In genomic region chr21:39311164-39311563, GRCh38 we compare ENCODE assay signal across 24 cellular contexts. TPM values are rescaled to one million over a fixed set of nuclear protein-coding genes. Genes with fewer than 3 reads are reported as not detected.
DNase-seq lines count a peak whose midpoint lies in the region; ATAC-seq and TF ChIP-seq lines count a peak whose summit lies in the region.
"Had no signal": no experiment of that assay in that cellular context is flagged by ENCODE, and none has a peak within 500 bp of the region (broad histone marks: within the 10 kb centered on the region; RNA-seq: fewer than 3 reads in every experiment).

No MANE protein-coding gene starts in this region.

- no peaks in the 10 kb centered on the region for H3K9me2 ChIP-seq in SK-N-SH
- no peaks in the 10 kb centered on the region for H3K9me2 ChIP-seq in DOHH2 (replicated peaks; ENCODE audit: control insufficient read depth, low read length)
- H3K9me2 ChIP-seq in neural cell (ENCODE audit: insufficient read depth, low read length), result no peaks in the 10 kb centered on the region

- H4K20me1 ChIP-seq in SK-N-SH (ENCODE audit: insufficient read depth) (peaks cover 38% of the 10 kb centered on the region), DOHH2 (ENCODE audit: control insufficient read depth, insufficient read depth, low read depth, low read length) (peaks cover 17% of the 10 kb centered on the region), neural cell (ENCODE audit: insufficient read depth) (peaks cover 6% of the 10 kb centered on the region)

- H2AFZ ChIP-seq in SK-N-SH (ENCODE audit: low read depth), result no peak overlapping the region
- no peak overlapping the region for H2AFZ ChIP-seq in neural cell (ENCODE audit: low read depth, low read length)

- H3K9ac ChIP-seq in SK-N-SH (no peak overlapping the region), neural cell (ENCODE audit: low read length) (no peak overlapping the region)

- H3K27me3 ChIP-seq in SK-N-SH (ENCODE audit: insufficient read depth) (no peaks in the 10 kb centered on the region), DOHH2 (ENCODE audit: control insufficient read depth, low read length) (no peaks in the 10 kb centered on the region), neural cell (ENCODE audit: insufficient read depth, low read depth, low read length) (no peaks in the 10 kb centered on the region)
- H3K27me3 ChIP-seq: ascending aorta, esophagus squamous epithelium, upper lobe of right lung had no signal

- H3K27ac ChIP-seq in SK-N-SH (ENCODE audit: low read depth in 2 of 2, low read length in 1 of 2), result peak overlapping the region in 1 of 2 experiments; percentile 22; a peak in 1 of 4 replicates
- no peak overlapping the region for H3K27ac ChIP-seq in DOHH2 (ENCODE audit: low read depth, low read length)
- peak overlapping the region; percentile 99 for H3K27ac ChIP-seq in VCaP
- no peak overlapping the region for H3K27ac ChIP-seq in neural cell (ENCODE audit: low read length)
- H3K27ac ChIP-seq: HL-60, upper lobe of right lung had no signal

- POLR2A ChIA-PET in SK-N-SH (lab: Yijun Ruan, JAX), result no interaction called here

- H3K4me1 ChIP-seq in SK-N-SH (ENCODE audit: control insufficient read depth in 1 of 2, insufficient read depth in 2 of 2, low read depth in 1 of 2, low read length in 1 of 2), result peaks cover 5 to 12% of the 10 kb centered on the region in 2 experiments; a peak in 3 of 4 replicates
- H3K4me1 ChIP-seq in DOHH2 (ENCODE audit: control insufficient read depth, low read length), result peaks cover 65% of the 10 kb centered on the region

- CTCF ChIA-PET in SK-N-SH (lab: Yijun Ruan, JAX), result no interaction called here

- 87% methylated on average over 7 of the region's 7 CpGs for WGBS in SK-N-SH (ENCODE audit: low lambda C conversion rate)

- ATAC-seq in SK-N-SH treated with all-trans-retinoic acid at 6 μM for 48 hours, result no peak
- no peak for ATAC-seq in GM21390 (IDR thresholded peaks at IDR 0.05; ENCODE audit: unreplicated experiment)
- no peak for ATAC-seq in left lobe of liver
- ATAC-seq: left cardiac atrium, Right ventricle myocardium inferior, upper lobe of right lung had no signal

- H3F3A ChIP-seq in SK-N-SH (replicated peaks; ENCODE audit: insufficient read depth) (peaks cover 10% of the 10 kb centered on the region), DOHH2 (ENCODE audit: control insufficient read depth, insufficient read depth) (peaks cover 19% of the 10 kb centered on the region), neural cell (ENCODE audit: insufficient read depth, low read length, poor library complexity, severe bottlenecking) (no peaks in the 10 kb centered on the region)

- H3K79me2 ChIP-seq in SK-N-SH (ENCODE audit: insufficient read depth), result peaks cover 72% of the 10 kb centered on the region
- peaks cover 82% of the 10 kb centered on the region for H3K79me2 ChIP-seq in DOHH2 (ENCODE audit: control insufficient read depth, low read length)
- peaks cover 49% of the 10 kb centered on the region for H3K79me2 ChIP-seq in neural cell (replicated peaks; ENCODE audit: insufficient read depth, low read length)

- TF ChIP-seq RAD21 in SK-N-SH (IDR thresholded peaks at IDR 0.05; ENCODE audit: low read length) (no peak), neural cell (conservative IDR thresholded peaks at IDR 0.05) (no peak)

- H3K4me2 ChIP-seq in SK-N-SH (peak overlapping the region; percentile 62; the same call in 1 of the 2 replicates), DOHH2 (ENCODE audit: low read length) (peak overlapping the region; percentile 97), neural cell (ENCODE audit: low read length) (no peak overlapping the region)

- no peak for TF ChIP-seq EP300 in SK-N-SH (IDR thresholded peaks at IDR 0.05; ENCODE audit: borderline replicate concordance in 1 of 2, low read depth in 1 of 2, low read length in 1 of 2)
- no peak for TF ChIP-seq EP300 in neural cell (conservative IDR thresholded peaks at IDR 0.05; ENCODE audit: poor library complexity, severe bottlenecking)

- TF ChIP-seq CTCF in SK-N-SH (IDR thresholded peaks at IDR 0.05) (no peak), DOHH2 (IDR thresholded peaks at IDR 0.05; ENCODE audit: low read depth, low read length, poor library complexity, severe bottlenecking) (no peak), VCaP (conservative IDR thresholded peaks at IDR 0.05) (no peak), neural cell (IDR thresholded peaks at IDR 0.05; ENCODE audit: poor library complexity, severe bottlenecking) (no peak)

- DNase-seq in SK-N-SH (no peak), NCI-H2081 treated with DMSO at 0.1 percent for 48 hours (lab: John Stamatoyannopoulos, UW) (no peak), left lobe of liver (ENCODE audit: low spot score) (no peak)
- DNase-seq: activated CD4-positive, alpha-beta T cell treated with anti-CD3 and anti-CD28 coated beads, Interleukin-2, amount 50 U/mL, for 48 hours; activated naive CD4-positive, alpha-beta T cell treated with anti-CD3 and anti-CD28 coated beads for 36 hours; activated T-cell treated with anti-CD3 and anti-CD28 coated beads for 4 hours; cerebellar nuclear complex; effector CD4-positive, alpha-beta T cell; esophagus squamous epithelium; left cardiac atrium; MM.1S; NCI-H1436; NCI-H524 treated with DMSO at 0.1 percent for 48 hours; stimulated activated CD4-positive, alpha-beta T cell treated with anti-CD3 and anti-CD28 coated beads, Interleukin-4, amount 100 ng/mL, for 1 hour; T-helper 1 cell; upper lobe of right lung had no signal

- H3K36me3 ChIP-seq in SK-N-SH (replicated peaks in 1 of 2; ENCODE audit: control insufficient read depth in 1 of 2, insufficient read depth in 2 of 2, low read length in 1 of 2) (peaks cover 19 to 49% of the 10 kb centered on the region in 2 experiments), DOHH2 (ENCODE audit: control insufficient read depth, low read length) (peaks cover 69% of the 10 kb centered on the region), neural cell (ENCODE audit: insufficient read depth, low read length) (no peaks in the 10 kb centered on the region)

- H3K4me3 ChIP-seq in SK-N-SH (ENCODE audit: low read depth in 2 of 2, low read length in 1 of 2) (no peak overlapping the region), DOHH2 (ENCODE audit: low read length) (peak overlapping the region; percentile 87), neural cell (ENCODE audit: low read length) (peak overlapping the region; percentile 97)

- H3K9me3 ChIP-seq in SK-N-SH (no peaks in the 10 kb centered on the region), DOHH2 (ENCODE audit: control insufficient read depth, insufficient read depth, low read length) (no peaks in the 10 kb centered on the region), neural cell (ENCODE audit: low read length) (no peaks in the 10 kb centered on the region)
- H3K9me3 ChIP-seq: ascending aorta, esophagus squamous epithelium, upper lobe of right lung had no signal

TF ChIP-seq in SK-N-SH, 30 proteins besides CTCF, POLR2A, EP300 and RAD21 (continues in another document):
- TF ChIP-seq MXI1 (IDR thresholded peaks at IDR 0.05; ENCODE audit: low read depth, low read length) (no peak), YY1 (IDR thresholded peaks at IDR 0.05; ENCODE audit: low read depth) (no peak), RXRA (IDR thresholded peaks at IDR 0.05; ENCODE audit: borderline replicate concordance, low read depth) (no peak), SIN3A (IDR thresholded peaks at IDR 0.05; ENCODE audit: borderline replicate concordance, low read depth, low read length) (no peak), GABPA (IDR thresholded peaks at IDR 0.05; ENCODE audit: low read depth) (no peak), SMC3 (IDR thresholded peaks at IDR 0.05; ENCODE audit: low read depth, low read length) (no peak), ELF1 (IDR thresholded peaks at IDR 0.05) (no peak), TCF12 (IDR thresholded peaks at IDR 0.05) (no peak)

TF ChIP-seq in SK-N-SH treated with all-trans-retinoic acid at 6 μM for 48 hours, 23 proteins besides CTCF, POLR2A, EP300 and RAD21:
- no peak for TF ChIP-seq OSR1 (CRISPR knock-in tag; IDR thresholded peaks at IDR 0.05)
- no peak for TF ChIP-seq ESRRG (CRISPR knock-in tag; IDR thresholded peaks at IDR 0.05)
- no peak for TF ChIP-seq PPARA (CRISPR knock-in tag; IDR thresholded peaks at IDR 0.05; ENCODE audit: borderline replicate concordance)

TF ChIP-seq in neural cell, 6 proteins besides CTCF, POLR2A, EP300 and RAD21 (continues in another document):
- TF ChIP-seq POLR2AphosphoS5 (IDR thresholded peaks at IDR 0.05) (no peak), EZH2 (IDR thresholded peaks at IDR 0.05; ENCODE audit: borderline replicate concordance, insufficient read depth, low read length, poor library complexity, severe bottlenecking) (no peak), MXI1 (conservative IDR thresholded peaks at IDR 0.05; ENCODE audit: poor library complexity, severe bottlenecking) (no peak)

RNA-seq across cellular contexts. Expression of gene BRWD1, which starts 2.3 kb away (rescaled TPM):
- polyA plus RNA-seq in SK-N-SH (2012; rRNA removed) (7.9 and 9.1 TPM in 2 replicates), neural cell (206 and 246 TPM in 2 replicates)
- 10.3 and 13.3 TPM in 2 replicates for polyA plus RNA-seq in SK-N-SH (2012; cell fraction: cytosol; rRNA removed)
- polyA plus RNA-seq in SK-N-SH (2012; cell fraction: nucleus; rRNA removed), result 9.6 and 12.3 TPM in 2 replicates
- polyA minus RNA-seq in neural cell, result 320 and 344 TPM in 2 replicates
- total RNA-seq in left lobe of liver, result 21.9 TPM

RNA-seq across cellular contexts. Expression of gene HMGN1, which starts 37.7 kb away (rescaled TPM):
- 203 and 219 TPM in 2 replicates for polyA plus RNA-seq in SK-N-SH (2012; rRNA removed)
- 266 and 361 TPM in 2 replicates for polyA plus RNA-seq in SK-N-SH (2012; cell fraction: cytosol; rRNA removed)
- 150 and 210 TPM in 2 replicates for polyA plus RNA-seq in SK-N-SH (2012; cell fraction: nucleus; rRNA removed)
- polyA plus RNA-seq in neural cell, result 1,995 and 2,070 TPM in 2 replicates
- 339 and 402 TPM in 2 replicates for polyA minus RNA-seq in neural cell
- total RNA-seq in left lobe of liver, result 31.7 TPM

Comparison
In these comparisons a context has a peak if more than half of its experiments do, and no peak if none do; other contexts are left out.
1. H3K4me3 ChIP-seq: peak in DOHH2 (single experiment) and neural cell (single experiment); none in SK-N-SH (0 of 2).
2. RNA of gene BRWD1, which starts 2.3 kb away (polyA plus RNA-seq): 206 to 246 TPM in neural cell; 7.9 to 13.3 TPM in SK-N-SH; every median in the first group is over 10 times any median in the second.